9 cellular contexts compared by ENCODE assay signal in genomic region chr19:38657633-38658222, GRCh38. TPM values are rescaled to one million over a fixed set of nuclear protein-coding genes. Genes with fewer than 3 reads are reported as not detected.
DNase-seq lines count a peak whose midpoint lies in the region; ATAC-seq, FAIRE-seq and TF ChIP-seq lines count a peak whose summit lies in the region.
"Had no signal": no experiment of that assay in that cellular context is flagged by ENCODE, and none has a peak within 500 bp of the region (broad histone marks: within the 10 kb centered on the region; RNA-seq: fewer than 3 reads in every experiment).

No MANE protein-coding gene starts in this region.

- no peak for TF ChIP-seq EP300 in gastroesophageal sphincter (IDR thresholded peaks at IDR 0.05)

- WGBS in gastroesophageal sphincter (ENCODE audit: low coverage in 1 of 2), 2 donors: 26 to 37% methylated on average over 4 to 7 of the region's 8 CpGs
- 48 to 58% (median 51%) methylated on average over 8 of the region's 8 CpGs for WGBS in small intestine, 3 donors

- H3K27ac ChIP-seq in gastroesophageal sphincter (peak overlapping the region; percentile 95 to 97 (median 96)), small intestine (ENCODE audit: low read depth in 1 of 2, low read length in 1 of 2) (peak overlapping the region; percentile 42 to 77)

- TF ChIP-seq POLR2A in gastroesophageal sphincter (IDR thresholded peaks at IDR 0.05): no peak

- H3K27me3 Mint-ChIP-seq in T-helper 2 cell treated with Interferon-gamma antibody and Interleukin-4, amounts not matched to agents 5 μg/mL and 100 μg/mL, for 36 hours (ENCODE audit: low read depth): no peaks in the 10 kb centered on the region
- H3K27me3 Mint-ChIP-seq in activated CD4-positive, alpha-beta memory T cell treated with anti-CD3 and anti-CD28 coated beads, Interleukin-2, amount 10 ng/mL, durations not matched to agents 7 days and 5 days: no peaks in the 10 kb centered on the region

- H3K27me3 ChIP-seq in gastroesophageal sphincter: no peaks in the 10 kb centered on the region
- H3K27me3 ChIP-seq in small intestine (ENCODE audit: control insufficient read depth in 2 of 2, insufficient read depth in 2 of 2, low read length in 2 of 2): no peaks in the 10 kb centered on the region

- H3K4me1 ChIP-seq in gastroesophageal sphincter (peaks cover 30 to 98% (median 73%) of the 10 kb centered on the region in 3 donors), small intestine (ENCODE audit: control insufficient read depth in 2 of 2, insufficient read depth in 1 of 2, low read depth in 1 of 2, low read length in 1 of 2) (peaks cover 15 to 44% of the 10 kb centered on the region in 2 donors)

- no peak for DNase-seq in T-helper 2 cell treated with Interferon-gamma antibody and Interleukin-4, amounts not matched to agents 5 μg/mL and 100 μg/mL, for 36 hours (ENCODE audit: low spot score)
- DNase-seq in T-helper 2 cell (no peak), small intestine (no peak), cerebellum (ENCODE audit: low spot score) (no peak)
- DNase-seq in activated CD4-positive, alpha-beta memory T cell treated with anti-CD3 and anti-CD28 coated beads, Interleukin-2, amount 10 ng/mL, durations not matched to agents 7 days and 5 days: no peak
- DNase-seq: DND-41 had no signal

- peaks cover 58% of the 10 kb centered on the region for H3K4me1 Mint-ChIP-seq in T-helper 2 cell treated with Interferon-gamma antibody and Interleukin-4, amounts not matched to agents 5 μg/mL and 100 μg/mL, for 36 hours (ENCODE audit: low read depth)
- peaks cover 90% of the 10 kb centered on the region for H3K4me1 Mint-ChIP-seq in activated CD4-positive, alpha-beta memory T cell treated with anti-CD3 and anti-CD28 coated beads, Interleukin-2, amount 10 ng/mL, durations not matched to agents 7 days and 5 days

- no peak overlapping the region for H3K4me3 ChIP-seq in gastroesophageal sphincter
- no peak overlapping the region for H3K4me3 ChIP-seq in small intestine (ENCODE audit: low read depth in 1 of 2, low read length in 2 of 2)

- CTCF ChIA-PET in activated CD4-positive, alpha-beta memory T cell treated with anti-CD3 and anti-CD28 coated beads, Interleukin-2, amount 10 ng/mL, durations not matched to agents 7 days and 5 days (lab: Charles Lee): interaction anchor here (0.9 to 1.9 kb wide), 4 partner anchors 12 to 191 kb away, joined by 3 to 8 read pairs (median 4); no protein-coding TSS in a partner anchor

- peaks cover 38% of the 10 kb centered on the region for H3K36me3 Mint-ChIP-seq in T-helper 2 cell treated with Interferon-gamma antibody and Interleukin-4, amounts not matched to agents 5 μg/mL and 100 μg/mL, for 36 hours (ENCODE audit: low read depth)
- H3K36me3 Mint-ChIP-seq in activated CD4-positive, alpha-beta memory T cell treated with anti-CD3 and anti-CD28 coated beads, Interleukin-2, amount 10 ng/mL, durations not matched to agents 7 days and 5 days (ENCODE audit: low read depth): peaks cover 78% of the 10 kb centered on the region

- H3K9me3 ChIP-seq in gastroesophageal sphincter (no peaks in the 10 kb centered on the region), small intestine (ENCODE audit: control insufficient read depth, low read depth) (no peaks in the 10 kb centered on the region)

- H3K9me3 Mint-ChIP-seq in T-helper 2 cell treated with Interferon-gamma antibody and Interleukin-4, amounts not matched to agents 5 μg/mL and 100 μg/mL, for 36 hours: no peaks in the 10 kb centered on the region
- no peaks in the 10 kb centered on the region for H3K9me3 Mint-ChIP-seq in activated CD4-positive, alpha-beta memory T cell treated with anti-CD3 and anti-CD28 coated beads, Interleukin-2, amount 10 ng/mL, durations not matched to agents 7 days and 5 days

- peaks cover 0 to 7% of the 10 kb centered on the region in 2 donors for H3K36me3 ChIP-seq in gastroesophageal sphincter
- peaks cover 0 to 5% of the 10 kb centered on the region in 2 donors for H3K36me3 ChIP-seq in small intestine (ENCODE audit: control insufficient read depth in 2 of 2, insufficient read depth in 2 of 2, low read length in 2 of 2)

- no peak for FAIRE-seq in small intestine (lab: Jason Lieb, UNC)

- POLR2A ChIA-PET in activated CD4-positive, alpha-beta memory T cell treated with anti-CD3 and anti-CD28 coated beads, Interleukin-2, amount 10 ng/mL, durations not matched to agents 7 days and 5 days (lab: Charles Lee): interaction anchor here (1.1 to 2.7 kb wide), 4 partner anchors 9 to 39 kb away, joined by 3 to 12 read pairs (median 4); partner anchors contain the start of gene EIF3K

- ATAC-seq in gastroesophageal sphincter (no peak), GM21447 (IDR thresholded peaks at IDR 0.05; ENCODE audit: unreplicated experiment) (no peak), GM21381 (IDR thresholded peaks at IDR 0.05; ENCODE audit: unreplicated experiment) (no peak)

- TF ChIP-seq CTCF in gastroesophageal sphincter (IDR thresholded peaks at IDR 0.05): no peak

- peak overlapping the region; percentile 41 for H3K27ac Mint-ChIP-seq in T-helper 2 cell treated with Interferon-gamma antibody and Interleukin-4, amounts not matched to agents 5 μg/mL and 100 μg/mL, for 36 hours
- H3K27ac Mint-ChIP-seq in activated CD4-positive, alpha-beta memory T cell treated with anti-CD3 and anti-CD28 coated beads, Interleukin-2, amount 10 ng/mL, durations not matched to agents 7 days and 5 days: peak overlapping the region; percentile 87

- H3K4me3 Mint-ChIP-seq in T-helper 2 cell treated with Interferon-gamma antibody and Interleukin-4, amounts not matched to agents 5 μg/mL and 100 μg/mL, for 36 hours: peak overlapping the region; percentile 35
- H3K4me3 Mint-ChIP-seq in activated CD4-positive, alpha-beta memory T cell treated with anti-CD3 and anti-CD28 coated beads, Interleukin-2, amount 10 ng/mL, durations not matched to agents 7 days and 5 days: no peak overlapping the region

RNA-seq across cellular contexts. Expression of gene ACTN4, which starts 10.3 kb away (rescaled TPM):
- total RNA-seq in activated CD4-positive, alpha-beta memory T cell treated with anti-CD3 and anti-CD28 coated beads, Interleukin-2, amount 10 ng/mL, durations not matched to agents 7 days and 5 days: 100 to 1,000 TPM; 532 to 534 TPM
- 100 to 1,000 TPM; 337 to 938 (median 507) TPM for total RNA-seq in gastroesophageal sphincter
- 100 to 1,000 TPM; 188 to 326 (median 291) TPM for polyA plus RNA-seq in small intestine
- 71.8 TPM for total RNA-seq in cerebellum

RNA-seq across cellular contexts. Expression of gene EIF3K, which starts 38.7 kb away (rescaled TPM):
- 100 to 1,000 TPM; 297 TPM for total RNA-seq in activated CD4-positive, alpha-beta memory T cell treated with anti-CD3 and anti-CD28 coated beads, Interleukin-2, amount 10 ng/mL, durations not matched to agents 7 days and 5 days
- total RNA-seq in gastroesophageal sphincter (100 to 1,000 TPM; 392 to 489 (median 414) TPM), cerebellum (98.1 TPM)
- 100 to 1,000 TPM; 619 to 710 (median 633) TPM for polyA plus RNA-seq in small intestine

RNA-seq across cellular contexts. Expression of gene MAP4K1, which starts 40.0 kb away (rescaled TPM):
- total RNA-seq in activated CD4-positive, alpha-beta memory T cell treated with anti-CD3 and anti-CD28 coated beads, Interleukin-2, amount 10 ng/mL, durations not matched to agents 7 days and 5 days: 100 to 1,000 TPM; 374 to 383 TPM
- 10 to 100 TPM in 1 of 4 donors, 1 to 10 TPM in 2, under 1 TPM in 1; 0.62 to 16.1 (median 3.1) TPM for total RNA-seq in gastroesophageal sphincter
- 10 to 100 TPM in 1 of 3 donors, 1 to 10 TPM in 1, under 1 TPM in 1; 0.45 to 10.8 (median 4.0) TPM for polyA plus RNA-seq in small intestine
- total RNA-seq in cerebellum: 0.27 TPM

Comparison
In these comparisons a context has a peak if more than half of its experiments do, and no peak if none do; other contexts are left out.
1. RNA of gene MAP4K1, which starts 40.0 kb away (total RNA-seq): 374 to 383 TPM in activated CD4-positive, alpha-beta memory T cell treated with anti-CD3 and anti-CD28 coated beads, Interleukin-2, amount 10 ng/mL, durations not matched to agents 7 days and 5 days; 0.62 to 16.1 TPM in gastroesophageal sphincter and 0.27 TPM in cerebellum (single experiment); every median in the first group is over 10 times any median in the second.